29 cellular contexts compared by ENCODE assay signal in the genomic region with DNA sequence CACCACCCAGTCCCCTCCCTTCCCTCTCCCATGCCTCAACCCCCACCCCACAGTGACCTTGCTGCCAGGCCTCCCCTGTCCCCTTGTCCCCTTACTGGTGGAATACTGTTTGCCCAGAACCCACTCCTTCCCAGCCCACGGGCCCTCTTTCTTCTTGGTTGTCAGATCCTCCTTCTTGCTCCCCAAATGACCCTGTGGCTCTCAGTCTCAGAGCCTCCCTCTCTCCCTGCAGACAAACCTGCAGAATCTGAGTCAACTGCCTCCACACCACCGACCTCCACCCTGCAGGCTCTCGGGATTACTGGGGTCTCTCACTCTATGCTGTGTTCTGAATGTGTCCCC. TPM values are rescaled to one million over a fixed set of nuclear protein-coding genes. Genes with fewer than 3 reads are reported as not detected.
A peak's percentile ranks its signal among the peaks of the same experiment; 100 is the strongest.
DNase-seq lines count a peak whose midpoint lies in the region; ATAC-seq, FAIRE-seq and TF ChIP-seq lines count a peak whose summit lies in the region.
"Had no signal": no experiment of that assay in that cellular context is flagged by ENCODE, and none has a peak within 500 bp of the region (broad histone marks: within the 10 kb centered on the region; RNA-seq: fewer than 3 reads in every experiment).

No MANE protein-coding gene starts in this region.

- H4K20me1 ChIP-seq in HepG2 (ENCODE audit: insufficient read depth, low read length) = no peaks in the 10 kb centered on the region

- DNase-seq in HepG2 (ENCODE audit: low spot score) = no peak
- DNase-seq in right lobe of liver = no peak
- no peak for DNase-seq in stimulated activated naive B cell treated with anti-CD40 and anti-IgM and Interleukin-4, amounts not matched to agents 10 μg/mL and 1 μg/mL and 100 μg/mL, for 72 hours
- DNase-seq in left ventricle myocardium inferior = no peak
- DNase-seq in kidney tubule cell (ENCODE audit: low spot score) = no peak
- DNase-seq in occipital lobe (lab: John Stamatoyannopoulos, UW) = no peak
- DNase-seq: CD8-positive, alpha-beta T cell; DMS 273 treated with DMSO at 0.1 percent for 48 hours; DMS79 treated with DMSO at 0.1 percent for 48 hours; GF-D8; Kasumi-1; MV-4-11; NCI-H1105; NCI-H1436 treated with DMSO at 0.1 percent for 48 hours; NCI-H1930; NCI-H2107; NCI-H526; NCI-H82; NK-92 treated with Interleukin-12 subunit alpha and Interleukin-12 subunit beta, amount 100 ng/mL, for 24 hours; PC-9; SJCRH30 had no signal

- FAIRE-seq in HepG2 (lab: Jason Lieb, UNC) = no peak
- FAIRE-seq: GM12891, H54, K562 had no signal

- TF ChIP-seq POLR2A in HepG2 (IDR thresholded peaks at IDR 0.05; ENCODE audit: insufficient read depth in 1 of 2, low read depth in 2 of 2, low read length in 2 of 2) (0 out of 4 replicates have a peak, but pooled peaks of 1 of the 2 experiments have one; percentile 8), right lobe of liver (IDR thresholded peaks at IDR 0.05) (no peak)

- peak overlapping the region in 1 of 3 experiments; percentile 47 for H3K4me3 Mint-ChIP-seq in nephron
- H3K4me3 Mint-ChIP-seq in stimulated activated naive B cell treated with anti-CD40 and anti-IgM and Interleukin-4, amounts not matched to agents 10 μg/mL and 1 μg/mL and 100 μg/mL, for 72 hours = no peak overlapping the region
- H3K4me3 Mint-ChIP-seq: B cell; CD8-positive, alpha-beta T cell had no signal

- no peaks in the 10 kb centered on the region for H3K9me3 Mint-ChIP-seq in nephron
- H3K9me3 Mint-ChIP-seq in stimulated activated naive B cell treated with anti-CD40 and anti-IgM and Interleukin-4, amounts not matched to agents 10 μg/mL and 1 μg/mL and 100 μg/mL, for 72 hours = peaks cover 8 to 13% of the 10 kb centered on the region in 2 donors
- H3K9me3 Mint-ChIP-seq: CD8-positive, alpha-beta T cell had no signal

- peak overlapping the region; percentile 72 to 89 (median 73) for H3K27ac Mint-ChIP-seq in nephron
- H3K27ac Mint-ChIP-seq in stimulated activated naive B cell treated with anti-CD40 and anti-IgM and Interleukin-4, amounts not matched to agents 10 μg/mL and 1 μg/mL and 100 μg/mL, for 72 hours = peak overlapping the region; percentile 52
- H3K27ac Mint-ChIP-seq: B cell; CD8-positive, alpha-beta T cell had no signal

- H3K27me3 ChIP-seq in HepG2 (ENCODE audit: control insufficient read depth in 1 of 2, insufficient read depth in 2 of 2, low read length in 2 of 2) = no peaks in the 10 kb centered on the region
- no peaks in the 10 kb centered on the region for H3K27me3 ChIP-seq in right lobe of liver
- H3K27me3 ChIP-seq in left ventricle myocardium inferior (ENCODE audit: low read depth) = no peaks in the 10 kb centered on the region
- H3K27me3 ChIP-seq: SJCRH30 had no signal

- 42% methylated on average over 3 of the region's 3 CpGs for WGBS in HepG2 (ENCODE audit: low lambda C conversion rate)
- WGBS in right lobe of liver (ENCODE audit: insufficient coverage, low coverage, low lambda C conversion rate, missing lambda C conversion rate) = 46% methylated on average over 2 of the region's 3 CpGs

- H3K27ac ChIP-seq in HepG2 (ENCODE audit: extremely low read length, insufficient read depth, low read length) = peak overlapping the region; percentile 70
- no peak overlapping the region for H3K27ac ChIP-seq in right lobe of liver
- no peak overlapping the region for H3K27ac ChIP-seq in left ventricle myocardium inferior (replicated peaks)
- H3K27ac ChIP-seq: 22Rv1, C4-2B, PC-9, SJCRH30 had no signal

- intact Hi-C loops in HepG2 (cut with micrococcal nuclease; ENCODE audit: unreplicated experiment) = loop anchor here (1.0 to 5.0 kb wide), 2 partner anchors 34 to 47 kb away; a partner anchor contains a TSS
- intact Hi-C loops in right lobe of liver (cut with DNase I) = no loop called here
- intact Hi-C loops in left ventricle myocardium inferior (cut with micrococcal nuclease) = no loop called here

- H3K4me1 ChIP-seq in HepG2 (ENCODE audit: insufficient read depth, low read length) (peaks cover 23% of the 10 kb centered on the region), right lobe of liver (no peaks in the 10 kb centered on the region), left ventricle myocardium inferior (peaks cover 42% of the 10 kb centered on the region)
- H3K4me1 ChIP-seq: SJCRH30 had no signal

- no peak for TF ChIP-seq CTCF in HepG2 (CRISPR knock-in tag; IDR thresholded peaks at IDR 0.05)
- no peak for TF ChIP-seq CTCF in right lobe of liver (IDR thresholded peaks at IDR 0.05)
- no peak for TF ChIP-seq CTCF in nephron (IDR thresholded peaks at IDR 0.05; ENCODE audit: unreplicated experiment in 3 of 3)
- TF ChIP-seq CTCF in left ventricle myocardium inferior (IDR thresholded peaks at IDR 0.05; ENCODE audit: borderline replicate concordance) = no peak

- peaks cover 13% of the 10 kb centered on the region for H3K27me3 Mint-ChIP-seq in nephron (ENCODE audit: low read depth)
- peaks cover 7 to 9% of the 10 kb centered on the region in 2 donors for H3K27me3 Mint-ChIP-seq in stimulated activated naive B cell treated with anti-CD40 and anti-IgM and Interleukin-4, amounts not matched to agents 10 μg/mL and 1 μg/mL and 100 μg/mL, for 72 hours

- H3K4me1 Mint-ChIP-seq in nephron = peaks cover 58% of the 10 kb centered on the region
- H3K4me1 Mint-ChIP-seq in stimulated activated naive B cell treated with anti-CD40 and anti-IgM and Interleukin-4, amounts not matched to agents 10 μg/mL and 1 μg/mL and 100 μg/mL, for 72 hours = peaks cover 0 to 3% of the 10 kb centered on the region in 2 donors
- H3K4me1 Mint-ChIP-seq: B cell had no signal

- H3K9ac ChIP-seq in HepG2 (ENCODE audit: insufficient read depth, low read depth, low read length) = peak overlapping the region; percentile 41; the same call in 1 of the 2 replicates

- CTCF ChIA-PET in HepG2 (lab: Yijun Ruan, JAX; ENCODE audit: low intra/inter-chr PET ratio, low total read pairs) = no interaction called here

- H3K36me3 Mint-ChIP-seq in nephron (ENCODE audit: low read depth) = peaks cover 34% of the 10 kb centered on the region
- H3K36me3 Mint-ChIP-seq in stimulated activated naive B cell treated with anti-CD40 and anti-IgM and Interleukin-4, amounts not matched to agents 10 μg/mL and 1 μg/mL and 100 μg/mL, for 72 hours = no peaks in the 10 kb centered on the region
- H3K36me3 Mint-ChIP-seq: CD8-positive, alpha-beta T cell had no signal

- H3K4me2 ChIP-seq in HepG2 (ENCODE audit: low read depth, low read length) = peak overlapping the region; percentile 63
- H3K4me2 ChIP-seq: PC-9 had no signal

- H3K9me3 ChIP-seq in HepG2 (ENCODE audit: low read length) (no peaks in the 10 kb centered on the region), right lobe of liver (no peaks in the 10 kb centered on the region), left ventricle myocardium inferior (replicated peaks) (no peaks in the 10 kb centered on the region)
- H3K9me3 ChIP-seq: SJCRH30 had no signal

- H3K4me3 ChIP-seq in HepG2 (replicated peaks in 1 of 3; ENCODE audit: insufficient read depth in 1 of 3, low read depth in 2 of 3, low read length in 3 of 3) = peak overlapping the region in 1 of 3 experiments; percentile 38; a peak in 1 of 6 replicates
- no peak overlapping the region for H3K4me3 ChIP-seq in right lobe of liver
- H3K4me3 ChIP-seq in left ventricle myocardium inferior = no peak overlapping the region
- H3K4me3 ChIP-seq: K562, PC-9, SJCRH30 had no signal

- TF ChIP-seq EP300 in HepG2 (IDR thresholded peaks at IDR 0.05; ENCODE audit: low read depth in 2 of 2, low read length in 2 of 2) = no peak
- 0 out of 2 replicates have a peak, but pooled peaks have one; percentile 0 for TF ChIP-seq EP300 in HepG2 (CRISPR knock-in tag; IDR thresholded peaks at IDR 0.05; ENCODE audit: borderline replicate concordance)

- H3K36me3 ChIP-seq in HepG2 (replicated peaks in 1 of 2; ENCODE audit: control insufficient read depth in 1 of 2, insufficient read depth in 2 of 2, low read length in 2 of 2) (no peaks in the 10 kb centered on the region), right lobe of liver (no peaks in the 10 kb centered on the region), left ventricle myocardium inferior (peaks cover 9% of the 10 kb centered on the region)
- H3K36me3 ChIP-seq: SJCRH30 had no signal

- in situ Hi-C loops in HepG2 (cut with HindIII; ENCODE audit: extremely low pct_ligation_motif_present, low pct_unique_long_range_greater_than_20kb) = no loop called here

- no peaks in the 10 kb centered on the region for H3K79me2 ChIP-seq in HepG2 (ENCODE audit: insufficient read depth, low read length)

- H2AFZ ChIP-seq in HepG2 (ENCODE audit: low read length) = no peak overlapping the region
- H2AFZ ChIP-seq: PC-9 had no signal

- POLR2A ChIA-PET in HepG2 (lab: Yijun Ruan, JAX) = no interaction called here

- no peak; the same call in 1 of the 3 replicates for ATAC-seq in HepG2
- no peak for ATAC-seq in right lobe of liver
- no peak for ATAC-seq in stimulated activated naive B cell treated with anti-CD40 and anti-IgM and Interleukin-4, amounts not matched to agents 10 μg/mL and 1 μg/mL and 100 μg/mL, for 72 hours (replicated peaks)
- ATAC-seq: CD8-positive, alpha-beta T cell; K562; Right ventricle myocardium inferior had no signal

- TF ChIP-seq RAD21 in HepG2 (CRISPR knock-in tag; IDR thresholded peaks at IDR 0.05) = no peak

- BruUV-seq in HepG2 (replicated peaks; lab: Mats Ljungman, UMichigan) = no TSS peak

RNA-seq across cellular contexts. Expression of a gene that starts 47.5 kb away (rescaled TPM):
- 12.9 and 13.6 TPM in 2 replicates for total RNA-seq in HepG2 (2016; rRNA removed; fragmentation: Illumina TruSeq; extraction: Trizol)
- total RNA-seq in HepG2 (2016; cell fraction: cytosol; rRNA removed; fragmentation: Illumina TruSeq; extraction: Trizol; ENCODE audit: low read depth) = 1.2 and 1.6 TPM in 2 replicates
- 11.4 and 13.0 TPM in 2 replicates for total RNA-seq in HepG2 (2016; cell fraction: insoluble cytoplasmic fraction; rRNA removed; fragmentation: Illumina TruSeq; extraction: Trizol)
- 6.0 and 6.8 TPM in 2 replicates for total RNA-seq in HepG2 (2016; cell fraction: membrane; rRNA removed; fragmentation: Illumina TruSeq; extraction: Trizol)
- total RNA-seq in HepG2 (2016; cell fraction: nucleus; rRNA removed; fragmentation: Illumina TruSeq; extraction: Trizol) = 20.1 and 20.8 TPM in 2 replicates
- polyA plus RNA-seq in HepG2 (2011; rRNA removed) = 6.2 and 6.4 TPM in 2 replicates
- 3.1 and 3.5 TPM in 2 replicates for polyA plus RNA-seq in HepG2 (2011; cell fraction: cytosol; rRNA removed)
- 17.5 and 19.4 TPM in 2 replicates for polyA plus RNA-seq in HepG2 (2011; cell fraction: nucleus; rRNA removed)
- 4.4 and 5.0 TPM in 2 replicates for polyA plus RNA-seq in HepG2 (2012)
- 0.99 and 1.1 TPM in 2 replicates for polyA plus RNA-seq in HepG2 (2016; cell fraction: cytosol; fragmentation: Illumina TruSeq; extraction: Trizol; ENCODE audit: low read depth)
- 9.9 and 11.3 TPM in 2 replicates for polyA plus RNA-seq in HepG2 (2016; cell fraction: insoluble cytoplasmic fraction; fragmentation: Illumina TruSeq; extraction: Trizol; ENCODE audit: low read depth)
- 2.7 and 2.9 TPM in 2 replicates for polyA plus RNA-seq in HepG2 (2016; cell fraction: membrane; fragmentation: Illumina TruSeq; extraction: Trizol; ENCODE audit: low read depth)
- 37.7 and 40.5 TPM in 2 replicates for polyA plus RNA-seq in HepG2 (2016; cell fraction: nucleus; fragmentation: Illumina TruSeq; extraction: Trizol; ENCODE audit: insufficient read depth, low read depth)
- 0.91 and 21.7 TPM in 2 replicates for polyA minus RNA-seq in HepG2 (2011; rRNA and poly(A)+ RNA removed; ENCODE audit: low replicate concordance)
- 4.5 and 5.4 TPM in 2 replicates for polyA minus RNA-seq in HepG2 (2011; cell fraction: cytosol; rRNA and poly(A)+ RNA removed)
- 15.3 and 19.7 TPM in 2 replicates for polyA minus RNA-seq in HepG2 (2011; cell fraction: nucleus; rRNA and poly(A)+ RNA removed)
- 1 to 10 TPM; 2.3 to 4.2 (median 2.9) TPM for total RNA-seq in right lobe of liver
- 15.0 TPM for total RNA-seq in left ventricle myocardium inferior
- total RNA-seq in occipital lobe = 17.3 TPM
